ENCODE assay signal across 18 cellular contexts in the genomic region with DNA sequence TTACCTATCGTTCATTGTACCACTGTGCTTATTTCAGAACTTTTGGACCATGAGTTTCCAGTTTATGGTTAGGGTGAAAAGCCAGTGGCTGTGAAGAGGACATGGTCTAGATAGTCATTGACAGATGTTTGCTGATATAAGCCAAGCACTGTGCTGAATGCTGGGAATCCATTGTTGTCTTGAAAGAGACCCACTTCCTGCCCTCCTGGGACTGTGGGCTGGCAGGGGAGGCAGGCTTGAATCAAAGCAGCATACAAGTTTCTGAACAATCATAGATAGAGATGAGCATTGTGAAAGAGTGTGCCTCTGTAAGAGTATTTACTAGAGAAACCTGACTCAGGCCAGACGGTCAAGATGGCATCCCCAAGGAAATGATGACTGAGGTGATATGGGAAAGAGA.
DNase-seq lines count a peak whose midpoint lies in the region; ATAC-seq and TF ChIP-seq lines count a peak whose summit lies in the region.
"Had no signal": no experiment of that assay in that cellular context is flagged by ENCODE, and none has a peak within 500 bp of the region (broad histone marks: within the 10 kb centered on the region; RNA-seq: fewer than 3 reads in every experiment).

No MANE protein-coding gene starts in this region.

- H4K20me1 ChIP-seq in BLaER1, result no peaks in the 10 kb centered on the region
- H4K20me1 ChIP-seq in DND-41 (ENCODE audit: insufficient read depth, low read length), result no peaks in the 10 kb centered on the region

- H3K27ac Mint-ChIP-seq in glutamatergic neuron (ENCODE audit: unreplicated experiment), result peak overlapping the region; percentile 9
- H3K27ac Mint-ChIP-seq: CD4-positive, alpha-beta memory T cell had no signal

- H3K9me3 ChIP-seq in BLaER1 (no peaks in the 10 kb centered on the region), DND-41 (ENCODE audit: insufficient read depth, low read length, severe bottlenecking) (no peaks in the 10 kb centered on the region)
- H3K9me3 ChIP-seq: SJCRH30 had no signal

- H3K4me3 ChIP-seq in BLaER1 (no peak overlapping the region), DND-41 (ENCODE audit: low read depth in 1 of 2, low read length in 2 of 2) (no peak overlapping the region), H7 (ENCODE audit: insufficient read depth, low read depth, low read length) (no peak overlapping the region)
- H3K4me3 ChIP-seq: SJCRH30 had no signal

- H3K4me1 Mint-ChIP-seq in glutamatergic neuron (ENCODE audit: low read depth, unreplicated experiment), result peaks cover 20% of the 10 kb centered on the region
- H3K4me1 Mint-ChIP-seq: CD4-positive, alpha-beta memory T cell; IgD-negative memory B cell had no signal

- no peak overlapping the region for H2AFZ ChIP-seq in DND-41 (ENCODE audit: low read depth, low read length)

- peak; percentile 57; the same call in 1 of the 3 replicates for ATAC-seq in DND-41 (ENCODE audit: insufficient read depth, low read depth)

- H3K79me2 ChIP-seq in DND-41 (ENCODE audit: insufficient read depth, low read length), result no peaks in the 10 kb centered on the region

- peaks cover 2% of the 10 kb centered on the region for H3K27me3 Mint-ChIP-seq in glutamatergic neuron (ENCODE audit: unreplicated experiment)
- H3K27me3 Mint-ChIP-seq: CD4-positive, alpha-beta memory T cell had no signal

- no peak for TF ChIP-seq CTCF in DND-41 (IDR thresholded peaks at IDR 0.05; ENCODE audit: borderline replicate concordance, extremely low read depth, low read length, poor library complexity, severe bottlenecking)
- TF ChIP-seq CTCF in glutamatergic neuron (IDR thresholded peaks at IDR 0.05; ENCODE audit: partially characterized antibody, unreplicated experiment), result no peak

- DNase-seq in DND-41 (peak; percentile 4), NCI-H774 (lab: John Stamatoyannopoulos, UW) (peak; percentile 15), glutamatergic neuron (no peak), T-helper 2 cell (no peak), H7 (no peak)
- no peak for DNase-seq in effector CD4-positive, alpha-beta T cell
- DNase-seq: Calu3; CD4-positive, alpha-beta memory T cell; DMS153; GDM1; Karpas-422; NCI-H187; NCI-H2107; OCI-M1; SJCRH30; T-helper 1 cell had no signal

- no peak overlapping the region for H3K9ac ChIP-seq in BLaER1
- no peak overlapping the region for H3K9ac ChIP-seq in DND-41 (ENCODE audit: low read depth, low read length)

- H3K9me3 Mint-ChIP-seq in glutamatergic neuron (ENCODE audit: unreplicated experiment), result peaks cover 2% of the 10 kb centered on the region

- peak overlapping the region; percentile 56 for H3K4me3 Mint-ChIP-seq in glutamatergic neuron (ENCODE audit: unreplicated experiment)
- H3K4me3 Mint-ChIP-seq: CD4-positive, alpha-beta memory T cell; IgD-negative memory B cell had no signal

- H3K4me1 ChIP-seq in BLaER1 (peaks cover 20% of the 10 kb centered on the region), DND-41 (ENCODE audit: insufficient read depth, low read length) (no peaks in the 10 kb centered on the region)
- H3K4me1 ChIP-seq: SJCRH30 had no signal

- H3K36me3 ChIP-seq in BLaER1, result no peaks in the 10 kb centered on the region
- no peaks in the 10 kb centered on the region for H3K36me3 ChIP-seq in DND-41 (ENCODE audit: insufficient read depth, low read length)
- no peaks in the 10 kb centered on the region for H3K36me3 ChIP-seq in H7 (replicated peaks; ENCODE audit: control insufficient read depth, insufficient read depth, low read length)
- H3K36me3 ChIP-seq: SJCRH30 had no signal

- H3K27me3 ChIP-seq in BLaER1 (no peaks in the 10 kb centered on the region), DND-41 (ENCODE audit: insufficient read depth, low read length, poor library complexity) (peaks cover 3% of the 10 kb centered on the region), H7 (ENCODE audit: control insufficient read depth, insufficient read depth, low read length) (peaks cover 2% of the 10 kb centered on the region; the same call in 1 of the 2 replicates)
- H3K27me3 ChIP-seq: SJCRH30 had no signal

- H3K27ac ChIP-seq in BLaER1 (no peak overlapping the region), DND-41 (ENCODE audit: low read length) (no peak overlapping the region)
- H3K27ac ChIP-seq: SJCRH30 had no signal

- no peaks in the 10 kb centered on the region for H3K36me3 Mint-ChIP-seq in glutamatergic neuron (ENCODE audit: unreplicated experiment)
- H3K36me3 Mint-ChIP-seq: CD4-positive, alpha-beta memory T cell; IgD-negative memory B cell had no signal

- peak overlapping the region; percentile 54 for H3K4me2 ChIP-seq in BLaER1
- no peak overlapping the region for H3K4me2 ChIP-seq in DND-41 (ENCODE audit: insufficient read depth, low read length)

Comparison
In these comparisons a context has a peak if more than half of its experiments do, and no peak if none do; other contexts are left out.
1. DNase-seq: peak in DND-41 (single experiment) and NCI-H774 (single experiment); none in glutamatergic neuron (single experiment), T-helper 2 cell (0 of 5), H7 (single experiment) and effector CD4-positive, alpha-beta T cell (single experiment).